In the genomic region with DNA sequence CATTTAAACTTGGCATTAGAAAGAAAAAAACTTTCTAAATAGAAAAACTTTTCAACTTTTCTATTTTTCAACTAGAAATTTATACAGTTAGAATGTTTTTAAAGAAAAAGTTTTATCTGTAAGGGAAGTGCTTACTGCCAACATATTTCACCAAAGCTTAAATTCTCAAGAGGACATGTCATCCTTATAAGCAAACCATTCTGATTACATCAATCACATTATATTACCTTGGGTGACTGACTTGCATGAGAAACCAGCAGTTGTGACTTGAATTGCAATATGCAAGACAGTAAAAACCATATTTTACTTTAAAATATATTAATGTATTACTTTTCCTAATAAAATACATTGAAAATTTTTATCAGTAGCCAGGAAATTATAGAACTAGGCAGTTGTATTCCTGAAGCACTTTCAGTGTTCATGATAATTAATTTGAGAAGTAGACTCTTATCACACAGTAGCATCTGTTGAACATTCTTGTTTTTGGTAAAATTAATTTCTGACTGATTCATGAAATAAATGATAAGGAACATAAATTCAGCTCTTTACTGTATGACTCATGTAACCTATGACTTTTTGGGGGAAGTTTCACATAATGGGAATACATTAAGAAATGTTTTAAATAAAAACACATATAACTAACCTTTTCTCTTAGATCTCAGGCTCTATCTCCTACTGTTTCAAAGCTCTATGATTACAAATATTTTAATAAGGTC, we compare ENCODE assay signal across 18 cellular contexts.
DNase-seq lines count a peak whose midpoint lies in the region; ATAC-seq, FAIRE-seq and TF ChIP-seq lines count a peak whose summit lies in the region.
"Had no signal": no experiment of that assay in that cellular context is flagged by ENCODE, and none has a peak within 500 bp of the region (broad histone marks: within the 10 kb centered on the region; RNA-seq: fewer than 3 reads in every experiment).

No MANE protein-coding gene starts in this region.

- H3K4me2 ChIP-seq in MM.1S (ENCODE audit: low read depth, low read length), result no peak overlapping the region

- TF ChIP-seq CTCF in cardiac fibroblast (IDR thresholded peaks at IDR 0.05; ENCODE audit: low read depth, low read length) (no peak), kidney (IDR thresholded peaks at IDR 0.05; ENCODE audit: borderline replicate concordance, extremely low read depth, insufficient read depth) (no peak), MM.1S (IDR thresholded peaks at IDR 0.05; ENCODE audit: low read length) (no peak), glutamatergic neuron (IDR thresholded peaks at IDR 0.05; ENCODE audit: partially characterized antibody, unreplicated experiment) (no peak)

- no peak overlapping the region for H3K4me3 ChIP-seq in cardiac fibroblast (replicated peaks in 1 of 2; ENCODE audit: low read depth in 2 of 2, low read length in 2 of 2)
- H3K4me3 ChIP-seq in kidney (ENCODE audit: low read length in 2 of 2), result no peak overlapping the region
- no peak overlapping the region for H3K4me3 ChIP-seq in MM.1S (ENCODE audit: low read length)
- H3K4me3 ChIP-seq: coronary artery had no signal

- no peak for ATAC-seq in GM18861 (IDR thresholded peaks at IDR 0.05; ENCODE audit: unreplicated experiment)
- ATAC-seq: activated CD8-positive, alpha-beta memory T cell treated with anti-CD3 and anti-CD28 coated beads, Interleukin-2, amount 10 ng/mL, durations not matched to agents 7 days and 5 days; CD8-positive, alpha-beta T cell had no signal

- no peak overlapping the region for H3K4me3 Mint-ChIP-seq in glutamatergic neuron (ENCODE audit: unreplicated experiment)
- H3K4me3 Mint-ChIP-seq: activated CD8-positive, alpha-beta memory T cell treated with anti-CD3 and anti-CD28 coated beads, Interleukin-2, amount 10 ng/mL, durations not matched to agents 7 days and 5 days; CD8-positive, alpha-beta T cell; stimulated activated naive CD8-positive, alpha-beta T cell treated with anti-CD3 and anti-CD28 coated beads, Interleukin-15, Interleukin-2, amounts not matched to agents 100 ng/mL and 50 ng/mL, for 24 hours had no signal

- H3K27ac Mint-ChIP-seq in glutamatergic neuron (ENCODE audit: unreplicated experiment), result no peak overlapping the region
- H3K27ac Mint-ChIP-seq: activated CD8-positive, alpha-beta memory T cell treated with anti-CD3 and anti-CD28 coated beads, Interleukin-2, amount 10 ng/mL, durations not matched to agents 7 days and 5 days; CD8-positive, alpha-beta T cell; stimulated activated naive CD8-positive, alpha-beta T cell treated with anti-CD3 and anti-CD28 coated beads, Interleukin-15, Interleukin-2, amounts not matched to agents 100 ng/mL and 50 ng/mL, for 24 hours had no signal

- no peak overlapping the region for H3K9ac ChIP-seq in kidney (ENCODE audit: low read length in 2 of 2)
- no peak overlapping the region for H3K9ac ChIP-seq in MM.1S (ENCODE audit: low read length)

- H3K9me3 ChIP-seq in kidney (ENCODE audit: control insufficient read depth in 1 of 2, low read length in 2 of 2) (peaks cover 0 to 9% of the 10 kb centered on the region in 2 donors), MM.1S (replicated peaks; ENCODE audit: insufficient read depth, low read length) (no peaks in the 10 kb centered on the region)

- peak; percentile 38 for FAIRE-seq in kidney (lab: Jason Lieb, UNC)

- H4K20me1 ChIP-seq in MM.1S (ENCODE audit: insufficient read depth, low read length), result no peaks in the 10 kb centered on the region

- no peaks in the 10 kb centered on the region for H3K36me3 Mint-ChIP-seq in glutamatergic neuron (ENCODE audit: unreplicated experiment)
- H3K36me3 Mint-ChIP-seq: activated CD8-positive, alpha-beta memory T cell treated with anti-CD3 and anti-CD28 coated beads, Interleukin-2, amount 10 ng/mL, durations not matched to agents 7 days and 5 days; CD8-positive, alpha-beta T cell had no signal

- no peak overlapping the region for H3K27ac ChIP-seq in kidney (ENCODE audit: low read depth in 2 of 2, low read length in 2 of 2)
- H3K27ac ChIP-seq in MM.1S (ENCODE audit: low read length), result no peak overlapping the region
- H3K27ac ChIP-seq: coronary artery had no signal

- no peaks in the 10 kb centered on the region for H3K27me3 ChIP-seq in MM.1S (replicated peaks; ENCODE audit: insufficient read depth, low read length)

- H3K36me3 ChIP-seq in kidney (ENCODE audit: control insufficient read depth in 1 of 2, insufficient read depth in 2 of 2, low read length in 2 of 2) (no peaks in the 10 kb centered on the region), MM.1S (replicated peaks; ENCODE audit: insufficient read depth, low read length) (no peaks in the 10 kb centered on the region)

- H3K4me1 Mint-ChIP-seq in glutamatergic neuron (ENCODE audit: low read depth, unreplicated experiment), result no peaks in the 10 kb centered on the region
- H3K4me1 Mint-ChIP-seq: activated CD8-positive, alpha-beta memory T cell treated with anti-CD3 and anti-CD28 coated beads, Interleukin-2, amount 10 ng/mL, durations not matched to agents 7 days and 5 days had no signal

- H3K79me2 ChIP-seq in MM.1S (ENCODE audit: low read length), result no peaks in the 10 kb centered on the region

- DNase-seq in COLO829 (ENCODE audit: low spot score) (peak; percentile 6), M059J (ENCODE audit: low read depth) (peak; percentile 67), cardiac fibroblast (ENCODE audit: low read depth in 2 of 2) (peak; percentile 10 to 28), kidney (no peak), MM.1S (no peak), NCI-H1694 treated with DMSO at 0.1 percent for 48 hours (lab: John Stamatoyannopoulos, UW) (no peak), glutamatergic neuron (no peak)
- DNase-seq: activated CD8-positive, alpha-beta memory T cell treated with anti-CD3 and anti-CD28 coated beads, Interleukin-2, amount 10 ng/mL, durations not matched to agents 7 days and 5 days; activated effector memory CD4-positive, alpha-beta T cell treated with Interleukin-2 at 50 U/mL for 16 hours; CD8-positive, alpha-beta T cell; hypothalamus; midbrain; MV-4-11; NCI-H2081 treated with DMSO at 0.1 percent for 48 hours; NCI-H69 had no signal

- H3K4me1 ChIP-seq in kidney (ENCODE audit: control insufficient read depth in 1 of 2, insufficient read depth in 1 of 2, low read depth in 1 of 2, low read length in 2 of 2) (no peaks in the 10 kb centered on the region), MM.1S (ENCODE audit: low read length) (no peaks in the 10 kb centered on the region)

- H3K9me3 Mint-ChIP-seq in glutamatergic neuron (ENCODE audit: unreplicated experiment), result no peaks in the 10 kb centered on the region
- H3K9me3 Mint-ChIP-seq: stimulated activated naive CD8-positive, alpha-beta T cell treated with anti-CD3 and anti-CD28 coated beads, Interleukin-15, Interleukin-2, amounts not matched to agents 100 ng/mL and 50 ng/mL, for 24 hours had no signal

- H3K27me3 Mint-ChIP-seq in glutamatergic neuron (ENCODE audit: unreplicated experiment), result peaks cover 1% of the 10 kb centered on the region
- H3K27me3 Mint-ChIP-seq: activated CD8-positive, alpha-beta memory T cell treated with anti-CD3 and anti-CD28 coated beads, Interleukin-2, amount 10 ng/mL, durations not matched to agents 7 days and 5 days; stimulated activated naive CD8-positive, alpha-beta T cell treated with anti-CD3 and anti-CD28 coated beads, Interleukin-15, Interleukin-2, amounts not matched to agents 100 ng/mL and 50 ng/mL, for 24 hours had no signal

- H2AFZ ChIP-seq in MM.1S (ENCODE audit: low read length), result no peak overlapping the region

- intact Hi-C loops in kidney (cut with DNase I), result no loop called here

- no peaks in the 10 kb centered on the region for H3K9me2 ChIP-seq in MM.1S (replicated peaks; ENCODE audit: insufficient read depth, low read length)

- H3F3A ChIP-seq in MM.1S (ENCODE audit: insufficient read depth, low read length), result no peaks in the 10 kb centered on the region

Comparison
In these comparisons a context has a peak if more than half of its experiments do, and no peak if none do; other contexts are left out.
1. DNase-seq: peak in COLO829 (single experiment), M059J (single experiment) and cardiac fibroblast (2 of 2); none in kidney (single experiment), MM.1S (single experiment), NCI-H1694 treated with DMSO at 0.1 percent for 48 hours (single experiment) and glutamatergic neuron (single experiment).